ENCODE assay signal across 12 cellular contexts in the genomic region with DNA sequence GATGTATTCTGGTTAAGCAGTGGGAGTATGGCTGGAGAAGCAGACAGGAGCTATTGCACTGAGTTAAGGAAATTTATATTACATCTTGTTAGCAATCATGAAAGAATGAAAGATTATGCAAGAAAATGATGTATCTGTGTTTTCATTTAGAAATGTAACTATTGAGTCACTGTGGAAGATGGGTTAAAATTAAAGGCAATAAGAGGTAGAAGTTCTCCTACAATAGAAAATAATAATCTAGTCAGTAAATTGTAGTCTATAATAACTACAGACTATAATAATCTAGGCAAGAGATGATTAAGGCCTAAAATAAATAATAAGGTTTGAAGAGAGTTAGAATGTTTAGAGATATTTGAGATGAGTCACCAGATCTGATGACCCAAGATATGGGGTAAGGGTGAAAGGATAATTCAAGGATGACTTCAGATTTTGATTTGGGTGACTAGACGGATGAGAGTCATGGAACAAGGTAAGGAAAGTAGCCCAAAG.
DNase-seq lines count a peak whose midpoint lies in the region; ATAC-seq and TF ChIP-seq lines count a peak whose summit lies in the region.
"Had no signal": no experiment of that assay in that cellular context is flagged by ENCODE, and none has a peak within 500 bp of the region (broad histone marks: within the 10 kb centered on the region; RNA-seq: fewer than 3 reads in every experiment).

No MANE protein-coding gene starts in this region.

- H2AFZ ChIP-seq in SK-N-SH (ENCODE audit: low read depth) (no peak overlapping the region), fibroblast of lung (ENCODE audit: low read length) (no peak overlapping the region)

- H3K4me2 ChIP-seq in SK-N-SH: no peak overlapping the region
- H3K4me2 ChIP-seq in fibroblast of lung (ENCODE audit: extremely low read depth, insufficient read depth, low read length): no peak overlapping the region

- WGBS in SK-N-SH (ENCODE audit: low lambda C conversion rate): 40% methylated on average over 1 of the region's 1 CpG
- 79 to 91% (median 88%) methylated on average over 1 of the region's 1 CpG for WGBS in spleen, 5 donors

- H4K20me1 ChIP-seq in SK-N-SH (ENCODE audit: insufficient read depth): no peaks in the 10 kb centered on the region
- no peaks in the 10 kb centered on the region for H4K20me1 ChIP-seq in fibroblast of lung (ENCODE audit: control insufficient read depth, extremely low read depth, insufficient read depth, low read length)

- H3K9ac ChIP-seq in SK-N-SH: no peak overlapping the region
- H3K9ac ChIP-seq in fibroblast of lung (ENCODE audit: insufficient read depth, low read length): no peak overlapping the region

- ATAC-seq in SK-N-SH treated with all-trans-retinoic acid at 6 μM for 48 hours (no peak), HG03457 (IDR thresholded peaks at IDR 0.05; ENCODE audit: unreplicated experiment) (no peak)

- no peaks in the 10 kb centered on the region for H3K27me3 ChIP-seq in SK-N-SH (ENCODE audit: insufficient read depth)
- H3K27me3 ChIP-seq in fibroblast of lung (ENCODE audit: control insufficient read depth, insufficient read depth, low read length): no peaks in the 10 kb centered on the region
- no peaks in the 10 kb centered on the region for H3K27me3 ChIP-seq in spleen (replicated peaks in 1 of 7)

- DNase-seq in SK-N-SH: no peak
- peak; percentile 11 for DNase-seq in RKO (ENCODE audit: low spot score)
- DNase-seq in fibroblast of lung (ENCODE audit: low read depth in 2 of 2): peak; percentile 61 to 73
- peak; percentile 53 for DNase-seq in stromal cell of bone marrow (ENCODE audit: low read depth)
- no peak for DNase-seq in NCI-H128 (lab: John Stamatoyannopoulos, UW; ENCODE audit: unreplicated experiment)
- DNase-seq in spleen: no peak
- DNase-seq: activated CD4-positive, alpha-beta T cell treated with anti-CD3 and anti-CD28 coated beads for 4 hours; activated naive CD8-positive, alpha-beta T cell treated with anti-CD3 and anti-CD28 coated beads, Interleukin-2, amount 10 ng/mL, durations not matched to agents 7 days and 5 days; activated T-cell treated with anti-CD3 and anti-CD28 coated beads, Interleukin-2, amount 50 U/mL, for 24 hours; nucleus accumbens had no signal

- H3K4me3 ChIP-seq in SK-N-SH (ENCODE audit: low read depth in 2 of 2, low read length in 1 of 2): no peak overlapping the region
- no peak overlapping the region for H3K4me3 ChIP-seq in fibroblast of lung (replicated peaks in 1 of 4; ENCODE audit: control extremely low read depth in 1 of 4, insufficient read depth in 1 of 4, low read depth in 3 of 4, low read length in 4 of 4)
- H3K4me3 ChIP-seq in spleen: no peak overlapping the region

- no peaks in the 10 kb centered on the region for H3K36me3 ChIP-seq in SK-N-SH (replicated peaks in 1 of 2; ENCODE audit: control insufficient read depth in 1 of 2, insufficient read depth in 2 of 2, low read length in 1 of 2)
- H3K36me3 ChIP-seq in fibroblast of lung (ENCODE audit: control insufficient read depth, insufficient read depth, low read length): no peaks in the 10 kb centered on the region
- H3K36me3 ChIP-seq in spleen: no peaks in the 10 kb centered on the region

- H3K4me1 ChIP-seq in SK-N-SH (ENCODE audit: control insufficient read depth in 1 of 2, insufficient read depth in 2 of 2, low read depth in 1 of 2, low read length in 1 of 2) (no peaks in the 10 kb centered on the region), fibroblast of lung (ENCODE audit: control insufficient read depth, extremely low read depth, insufficient read depth, low read length) (no peaks in the 10 kb centered on the region), spleen (no peaks in the 10 kb centered on the region)

- POLR2A ChIA-PET in SK-N-SH (lab: Yijun Ruan, JAX): no interaction called here

- TF ChIP-seq CTCF in SK-N-SH (IDR thresholded peaks at IDR 0.05) (no peak), fibroblast of lung (conservative IDR thresholded peaks at IDR 0.05 in 1 of 2, IDR thresholded peaks at IDR 0.05 in 1 of 2; ENCODE audit: low read depth in 1 of 2, low read length in 2 of 2) (no peak), spleen (IDR thresholded peaks at IDR 0.05 in 8 of 11, conservative IDR thresholded peaks at IDR 0.05 in 3 of 11) (no peak)

- no peak for TF ChIP-seq RAD21 in SK-N-SH (IDR thresholded peaks at IDR 0.05; ENCODE audit: low read length)

- H3K9me3 ChIP-seq in SK-N-SH (no peaks in the 10 kb centered on the region), fibroblast of lung (ENCODE audit: control insufficient read depth, insufficient read depth, low read depth, low read length) (no peaks in the 10 kb centered on the region), spleen (no peaks in the 10 kb centered on the region)

- peaks cover 12% of the 10 kb centered on the region for H3F3A ChIP-seq in SK-N-SH (replicated peaks; ENCODE audit: insufficient read depth)

- H3K79me2 ChIP-seq in SK-N-SH (ENCODE audit: insufficient read depth) (no peaks in the 10 kb centered on the region), fibroblast of lung (ENCODE audit: control insufficient read depth, insufficient read depth, low read length) (no peaks in the 10 kb centered on the region)

- TF ChIP-seq POLR2A in spleen (IDR thresholded peaks at IDR 0.05): no peak

- no peak for TF ChIP-seq EP300 in SK-N-SH (IDR thresholded peaks at IDR 0.05; ENCODE audit: borderline replicate concordance in 1 of 2, low read depth in 1 of 2, low read length in 1 of 2)

- intact Hi-C loops in spleen (cut with DNase I; ENCODE audit: low total_unique reads): no loop called here

- CTCF ChIA-PET in SK-N-SH (lab: Yijun Ruan, JAX): no interaction called here

- no peaks in the 10 kb centered on the region for H3K9me2 ChIP-seq in SK-N-SH

- no peak overlapping the region for H3K27ac ChIP-seq in SK-N-SH (ENCODE audit: low read depth in 2 of 2, low read length in 1 of 2)
- H3K27ac ChIP-seq in fibroblast of lung (ENCODE audit: insufficient read depth, low read length): no peak overlapping the region
- H3K27ac ChIP-seq in spleen: no peak overlapping the region

TF ChIP-seq in SK-N-SH treated with all-trans-retinoic acid at 6 μM for 48 hours, 23 proteins besides CTCF, POLR2A, EP300 and RAD21:
- peak; percentile 30 for TF ChIP-seq ISL1 (CRISPR knock-in tag; IDR thresholded peaks at IDR 0.05)
- TF ChIP-seq ARNTL (CRISPR knock-in tag; IDR thresholded peaks at IDR 0.05; ENCODE audit: borderline replicate concordance, low read depth): no peak
- peak; percentile 59; the same call in 1 of the 2 replicates for TF ChIP-seq ZFP3 (CRISPR knock-in tag; IDR thresholded peaks at IDR 0.05)

TF ChIP-seq in SK-N-SH, 30 proteins besides CTCF, POLR2A, EP300 and RAD21 (continues in another document):
- TF ChIP-seq YY1 (IDR thresholded peaks at IDR 0.05; ENCODE audit: low read depth) (no peak), NFIC (IDR thresholded peaks at IDR 0.05; ENCODE audit: borderline replicate concordance) (no peak), SIN3A (IDR thresholded peaks at IDR 0.05; ENCODE audit: borderline replicate concordance, low read depth, low read length) (no peak), FOXJ3 (CRISPR knock-in tag; IDR thresholded peaks at IDR 0.05) (no peak), NRF1 (IDR thresholded peaks at IDR 0.05; ENCODE audit: low read depth, low read length) (no peak), USF2 (IDR thresholded peaks at IDR 0.05; ENCODE audit: borderline replicate concordance, low read depth, low read length) (no peak), CHD2 (IDR thresholded peaks at IDR 0.05; ENCODE audit: low read length, partially characterized antibody) (no peak), MEF2A (IDR thresholded peaks at IDR 0.05; ENCODE audit: borderline replicate concordance, low read depth) (no peak), RXRA (IDR thresholded peaks at IDR 0.05; ENCODE audit: borderline replicate concordance, low read depth) (no peak), TAF1 (IDR thresholded peaks at IDR 0.05; ENCODE audit: borderline replicate concordance, low read depth, low read length) (no peak), ZBTB33 (IDR thresholded peaks at IDR 0.05; ENCODE audit: borderline replicate concordance, low read depth) (no peak), EZH2phosphoT487 (IDR thresholded peaks at IDR 0.05; ENCODE audit: borderline replicate concordance, low read depth) (no peak)
- TF ChIP-seq, protein P1, sequence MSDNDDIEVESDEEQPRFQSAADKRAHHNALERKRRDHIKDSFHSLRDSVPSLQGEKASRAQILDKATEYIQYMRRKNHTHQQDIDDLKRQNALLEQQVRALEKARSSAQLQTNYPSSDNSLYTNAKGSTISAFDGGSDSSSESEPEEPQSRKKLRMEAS (IDR thresholded peaks at IDR 0.05; ENCODE audit: low read depth): no peak
- TF ChIP-seq, protein P2, sequence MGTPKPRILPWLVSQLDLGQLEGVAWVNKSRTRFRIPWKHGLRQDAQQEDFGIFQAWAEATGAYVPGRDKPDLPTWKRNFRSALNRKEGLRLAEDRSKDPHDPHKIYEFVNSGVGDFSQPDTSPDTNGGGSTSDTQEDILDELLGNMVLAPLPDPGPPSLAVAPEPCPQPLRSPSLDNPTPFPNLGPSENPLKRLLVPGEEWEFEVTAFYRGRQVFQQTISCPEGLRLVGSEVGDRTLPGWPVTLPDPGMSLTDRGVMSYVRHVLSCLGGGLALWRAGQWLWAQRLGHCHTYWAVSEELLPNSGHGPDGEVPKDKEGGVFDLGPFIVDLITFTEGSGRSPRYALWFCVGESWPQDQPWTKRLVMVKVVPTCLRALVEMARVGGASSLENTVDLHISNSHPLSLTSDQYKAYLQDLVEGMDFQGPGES (IDR thresholded peaks at IDR 0.05; ENCODE audit: low read depth, low read length): no peak

Comparison
In these comparisons a context has a peak if more than half of its experiments do, and no peak if none do; other contexts are left out.
1. DNase-seq: peak in RKO (single experiment), fibroblast of lung (2 of 2) and stromal cell of bone marrow (single experiment); none in SK-N-SH (single experiment), NCI-H128 (single experiment) and spleen (single experiment).